ENCODE assay signal across 22 cellular contexts in the genomic region with DNA sequence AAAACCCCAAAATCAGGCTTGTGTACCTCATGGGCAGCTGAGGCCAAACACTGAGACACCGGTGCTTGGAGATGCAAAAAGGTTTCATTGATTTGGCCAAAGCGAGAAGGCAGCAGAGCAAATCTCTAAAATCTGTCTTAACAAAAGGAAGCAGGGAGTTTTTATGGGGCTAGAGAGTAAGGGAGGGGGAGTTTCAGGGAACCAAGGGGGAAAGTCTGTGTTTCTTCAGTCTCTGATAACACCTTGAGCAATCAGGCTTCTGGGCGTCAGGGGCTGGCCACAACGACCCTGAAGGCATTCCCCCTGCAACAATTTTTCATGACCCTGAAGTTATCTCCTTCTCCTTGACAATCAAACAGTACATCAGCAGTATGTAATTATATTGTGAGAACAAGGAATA. TPM values are rescaled to one million over a fixed set of nuclear protein-coding genes. Genes with fewer than 3 reads are reported as not detected.
DNase-seq lines count a peak whose midpoint lies in the region; ATAC-seq and TF ChIP-seq lines count a peak whose summit lies in the region.
"Had no signal": no experiment of that assay in that cellular context is flagged by ENCODE, and none has a peak within 500 bp of the region (broad histone marks: within the 10 kb centered on the region; RNA-seq: fewer than 3 reads in every experiment).

No MANE protein-coding gene starts in this region.

- H3K27me3 ChIP-seq in H7 (ENCODE audit: control insufficient read depth, insufficient read depth, low read length) (no peaks in the 10 kb centered on the region), neural progenitor cell (no peaks in the 10 kb centered on the region)
- H3K27me3 ChIP-seq: adrenal gland, BE2C, neutrophil had no signal

- H3K9ac ChIP-seq in neural progenitor cell: no peak overlapping the region
- H3K9ac ChIP-seq: GM23248 had no signal

- no peaks in the 10 kb centered on the region for H3K9me3 Mint-ChIP-seq in activated T-helper 2 cell treated with anti-CD3 and anti-CD28 coated beads, Interferon-gamma antibody, Interleukin-2, Interleukin-4, amounts not matched to agents 10 μg/mL and 5 μg/mL and 100 μg/mL, durations not matched to agents 14 hours and 24 hours and 36 hours
- peaks cover 7% of the 10 kb centered on the region for H3K9me3 Mint-ChIP-seq in neural progenitor cell
- H3K9me3 Mint-ChIP-seq in activated T-cell treated with anti-CD3 and anti-CD28 coated beads, Interleukin-2, amount 50 U/mL, for 4 hours: no peaks in the 10 kb centered on the region
- H3K9me3 Mint-ChIP-seq: activated CD4-positive, alpha-beta T cell treated with anti-CD3 and anti-CD28 coated beads, Interleukin-2, amount 10 ng/mL, durations not matched to agents 7 days and 5 days; dendritic cell treated with granulocyte-macrophage colony-stimulating factor and Interleukin-4, amounts not matched to agents 40 ng/mL and 50 ng/mL, for 4 days had no signal

- peaks cover 8% of the 10 kb centered on the region for H3K36me3 Mint-ChIP-seq in activated T-helper 2 cell treated with anti-CD3 and anti-CD28 coated beads, Interferon-gamma antibody, Interleukin-2, Interleukin-4, amounts not matched to agents 10 μg/mL and 5 μg/mL and 100 μg/mL, durations not matched to agents 14 hours and 24 hours and 36 hours (ENCODE audit: low read depth)
- peaks cover 8% of the 10 kb centered on the region for H3K36me3 Mint-ChIP-seq in neural progenitor cell
- H3K36me3 Mint-ChIP-seq in activated T-cell treated with anti-CD3 and anti-CD28 coated beads, Interleukin-2, amount 50 U/mL, for 4 hours (ENCODE audit: insufficient read depth): no peaks in the 10 kb centered on the region

- ATAC-seq in activated T-cell treated with anti-CD3 and anti-CD28 coated beads, Interleukin-2, amount 50 U/mL, for 4 hours: no peak
- ATAC-seq: left ventricle myocardium superior had no signal

- peaks cover 3% of the 10 kb centered on the region for H3F3A ChIP-seq in neural progenitor cell (ENCODE audit: low read depth)

- H3K4me1 Mint-ChIP-seq in activated T-helper 2 cell treated with anti-CD3 and anti-CD28 coated beads, Interferon-gamma antibody, Interleukin-2, Interleukin-4, amounts not matched to agents 10 μg/mL and 5 μg/mL and 100 μg/mL, durations not matched to agents 14 hours and 24 hours and 36 hours (ENCODE audit: low read depth): peaks cover 9% of the 10 kb centered on the region
- H3K4me1 Mint-ChIP-seq in neural progenitor cell: peaks cover 12% of the 10 kb centered on the region
- H3K4me1 Mint-ChIP-seq in activated T-cell treated with anti-CD3 and anti-CD28 coated beads, Interleukin-2, amount 50 U/mL, for 4 hours (ENCODE audit: low read depth): peaks cover 16% of the 10 kb centered on the region

- intact Hi-C loops in activated T-helper 2 cell treated with anti-CD3 and anti-CD28 coated beads, Interferon-gamma antibody, Interleukin-2, Interleukin-4, amounts not matched to agents 10 μg/mL and 5 μg/mL and 100 μg/mL, durations not matched to agents 14 hours and 24 hours and 36 hours (cut with micrococcal nuclease): no loop called here

- no peaks in the 10 kb centered on the region for H3K4me1 ChIP-seq in neural progenitor cell
- H3K4me1 ChIP-seq: BE2C had no signal

- H3K4me3 Mint-ChIP-seq in activated T-helper 2 cell treated with anti-CD3 and anti-CD28 coated beads, Interferon-gamma antibody, Interleukin-2, Interleukin-4, amounts not matched to agents 10 μg/mL and 5 μg/mL and 100 μg/mL, durations not matched to agents 14 hours and 24 hours and 36 hours (ENCODE audit: low read depth): no peak overlapping the region
- no peak overlapping the region for H3K4me3 Mint-ChIP-seq in neural progenitor cell
- H3K4me3 Mint-ChIP-seq in activated T-cell treated with anti-CD3 and anti-CD28 coated beads, Interleukin-2, amount 50 U/mL, for 4 hours: no peak overlapping the region
- H3K4me3 Mint-ChIP-seq: activated CD4-positive, alpha-beta T cell treated with anti-CD3 and anti-CD28 coated beads, Interleukin-2, amount 10 ng/mL, durations not matched to agents 7 days and 5 days; dendritic cell treated with granulocyte-macrophage colony-stimulating factor and Interleukin-4, amounts not matched to agents 40 ng/mL and 50 ng/mL, for 4 days had no signal

- no peaks in the 10 kb centered on the region for H3K9me3 ChIP-seq in neural progenitor cell (ENCODE audit: low read depth)
- H3K9me3 ChIP-seq: adrenal gland, BE2C, neutrophil had no signal

- peak overlapping the region; percentile 42 for H3K27ac Mint-ChIP-seq in activated T-helper 2 cell treated with anti-CD3 and anti-CD28 coated beads, Interferon-gamma antibody, Interleukin-2, Interleukin-4, amounts not matched to agents 10 μg/mL and 5 μg/mL and 100 μg/mL, durations not matched to agents 14 hours and 24 hours and 36 hours
- H3K27ac Mint-ChIP-seq in neural progenitor cell: peak overlapping the region; percentile 57
- H3K27ac Mint-ChIP-seq: dendritic cell treated with granulocyte-macrophage colony-stimulating factor and Interleukin-4, amounts not matched to agents 40 ng/mL and 50 ng/mL, for 4 days had no signal

- H3K36me3 ChIP-seq in H7 (replicated peaks; ENCODE audit: control insufficient read depth, insufficient read depth, low read length) (no peaks in the 10 kb centered on the region), neural progenitor cell (peaks cover 4% of the 10 kb centered on the region)
- H3K36me3 ChIP-seq: adrenal gland, BE2C, neutrophil had no signal

- TF ChIP-seq CTCF in neural progenitor cell (IDR thresholded peaks at IDR 0.05): no peak

- H3K79me2 ChIP-seq in neural progenitor cell (ENCODE audit: low read depth): peaks cover 22% of the 10 kb centered on the region

- H4K20me1 ChIP-seq in neural progenitor cell (ENCODE audit: low read depth): no peaks in the 10 kb centered on the region

- no peak overlapping the region for H3K27ac ChIP-seq in neural progenitor cell
- H3K27ac ChIP-seq: adrenal gland, GM23248, neutrophil had no signal

- no peak overlapping the region for H2AFZ ChIP-seq in neural progenitor cell (replicated peaks)
- H2AFZ ChIP-seq: GM23248 had no signal

- no peak overlapping the region for H3K4me2 ChIP-seq in neural progenitor cell

- DNase-seq in SIG-M5 treated with dmso at 0.1 percent for 504 hours (lab: John Stamatoyannopoulos, UW; ENCODE audit: unreplicated experiment) (peak; percentile 4), SIG-M5 (lab: John Stamatoyannopoulos, UW) (no peak), H7 (peak; percentile 26), neural progenitor cell (ENCODE audit: low spot score) (no peak), NCI-H187 (lab: John Stamatoyannopoulos, UW) (no peak), AML-193 (lab: John Stamatoyannopoulos, UW) (no peak)
- no peak for DNase-seq in activated T-helper 2 cell treated with anti-CD3 and anti-CD28 coated beads, Interferon-gamma antibody, Interleukin-2, Interleukin-4, amounts not matched to agents 10 μg/mL and 5 μg/mL and 100 μg/mL, durations not matched to agents 14 hours and 24 hours and 36 hours (ENCODE audit: low spot score)
- DNase-seq in activated T-cell treated with anti-CD3 and anti-CD28 coated beads, Interleukin-2, amount 50 U/mL, for 4 hours: no peak
- DNase-seq: 8988T; activated CD4-positive, alpha-beta T cell treated with anti-CD3 and anti-CD28 coated beads, Interleukin-2, amount 10 ng/mL, durations not matched to agents 7 days and 5 days; activated CD8-positive, alpha-beta memory T cell treated with anti-CD3 and anti-CD28 coated beads, Interleukin-2, amount 50 U/mL, for 4 hours; activated gamma-delta T cell treated with Interleukin-2 at 50 U/mL for 16 hours; BE2C; Calu3; GM23248; Karpas-422; left ventricle myocardium superior; NCI-H446 treated with DMSO at 0.1 percent for 48 hours; RPMI8226 had no signal

- no peak overlapping the region for H3K4me3 ChIP-seq in H7 (ENCODE audit: insufficient read depth, low read depth, low read length)
- H3K4me3 ChIP-seq in neural progenitor cell: no peak overlapping the region
- H3K4me3 ChIP-seq: adrenal gland, GM23248 had no signal

- H3K27me3 Mint-ChIP-seq in activated T-helper 2 cell treated with anti-CD3 and anti-CD28 coated beads, Interferon-gamma antibody, Interleukin-2, Interleukin-4, amounts not matched to agents 10 μg/mL and 5 μg/mL and 100 μg/mL, durations not matched to agents 14 hours and 24 hours and 36 hours (ENCODE audit: low read depth): no peaks in the 10 kb centered on the region
- H3K27me3 Mint-ChIP-seq in neural progenitor cell (ENCODE audit: insufficient read depth, low read depth): peaks cover 2% of the 10 kb centered on the region
- H3K27me3 Mint-ChIP-seq in activated T-cell treated with anti-CD3 and anti-CD28 coated beads, Interleukin-2, amount 50 U/mL, for 4 hours (ENCODE audit: low read depth): no peaks in the 10 kb centered on the region
- H3K27me3 Mint-ChIP-seq: activated CD4-positive, alpha-beta T cell treated with anti-CD3 and anti-CD28 coated beads, Interleukin-2, amount 10 ng/mL, durations not matched to agents 7 days and 5 days; dendritic cell treated with granulocyte-macrophage colony-stimulating factor and Interleukin-4, amounts not matched to agents 40 ng/mL and 50 ng/mL, for 4 days had no signal

RNA-seq across cellular contexts. Expression of a gene that starts 2.7 kb away (rescaled TPM):
- total RNA-seq in H7 (2014; rRNA removed; shearing (Covaris generic)): 6.4 and 7.5 TPM in 2 replicates
- total RNA-seq in activated T-helper 2 cell treated with anti-CD3 and anti-CD28 coated beads, Interferon-gamma antibody, Interleukin-2, Interleukin-4, amounts not matched to agents 10 μg/mL and 5 μg/mL and 100 μg/mL, durations not matched to agents 14 hours and 24 hours and 36 hours: 10.0 and 10.3 TPM in 2 replicates
- 6.3 and 11.5 TPM in 2 replicates for total RNA-seq in neural progenitor cell (ENCODE audit: low replicate concordance)
- total RNA-seq in activated T-cell treated with anti-CD3 and anti-CD28 coated beads, Interleukin-2, amount 50 U/mL, for 4 hours: 1 to 10 TPM; 6.8 to 7.9 (median 7.3) TPM

RNA-seq across cellular contexts. Expression of a gene that starts 32.9 kb away (rescaled TPM):
- total RNA-seq in H7 (2014; rRNA removed; shearing (Covaris generic)): 3.0 and 4.6 TPM in 2 replicates
- total RNA-seq in activated T-helper 2 cell treated with anti-CD3 and anti-CD28 coated beads, Interferon-gamma antibody, Interleukin-2, Interleukin-4, amounts not matched to agents 10 μg/mL and 5 μg/mL and 100 μg/mL, durations not matched to agents 14 hours and 24 hours and 36 hours: 0.39 and 1.0 TPM in 2 replicates
- 4.2 and 15.7 TPM in 2 replicates for total RNA-seq in neural progenitor cell (ENCODE audit: low replicate concordance)
- under 1 TPM; 0.43 to 0.61 (median 0.43) TPM for total RNA-seq in activated T-cell treated with anti-CD3 and anti-CD28 coated beads, Interleukin-2, amount 50 U/mL, for 4 hours

RNA-seq across cellular contexts. Expression of a gene that starts 54.0 kb away (rescaled TPM):
- 43.0 and 55.2 TPM in 2 replicates for total RNA-seq in H7 (2014; rRNA removed; shearing (Covaris generic))
- 15.9 and 16.9 TPM in 2 replicates for total RNA-seq in activated T-helper 2 cell treated with anti-CD3 and anti-CD28 coated beads, Interferon-gamma antibody, Interleukin-2, Interleukin-4, amounts not matched to agents 10 μg/mL and 5 μg/mL and 100 μg/mL, durations not matched to agents 14 hours and 24 hours and 36 hours
- total RNA-seq in neural progenitor cell (ENCODE audit: low replicate concordance): 9.9 and 12.2 TPM in 2 replicates
- 10 to 100 TPM; 15.8 to 17.1 (median 16.3) TPM for total RNA-seq in activated T-cell treated with anti-CD3 and anti-CD28 coated beads, Interleukin-2, amount 50 U/mL, for 4 hours

Comparison
In these comparisons a context has a peak if more than half of its experiments do, and no peak if none do; other contexts are left out.
1. DNase-seq: peak in SIG-M5 treated with dmso at 0.1 percent for 504 hours (single experiment) and H7 (single experiment); none in SIG-M5 (single experiment), activated T-helper 2 cell treated with anti-CD3 and anti-CD28 coated beads, Interferon-gamma antibody, Interleukin-2, Interleukin-4, amounts not matched to agents 10 μg/mL and 5 μg/mL and 100 μg/mL, durations not matched to agents 14 hours and 24 hours and 36 hours (single experiment), neural progenitor cell (single experiment), NCI-H187 (0 of 2), AML-193 (0 of 2) and activated T-cell treated with anti-CD3 and anti-CD28 coated beads, Interleukin-2, amount 50 U/mL, for 4 hours (single experiment).